15 cellular contexts compared by ENCODE assay signal in genomic region chr6:170083236-170084051, GRCh38.
DNase-seq lines count a peak whose midpoint lies in the region; ATAC-seq and TF ChIP-seq lines count a peak whose summit lies in the region.
"Had no signal": no experiment of that assay in that cellular context is flagged by ENCODE, and none has a peak within 500 bp of the region (broad histone marks: within the 10 kb centered on the region; RNA-seq: fewer than 3 reads in every experiment).

No MANE protein-coding gene starts in this region.

- no peak overlapping the region for H3K4me3 ChIP-seq in effector memory CD4-positive, alpha-beta T cell (ENCODE audit: insufficient read depth, low read depth, low read length, poor library complexity, severe bottlenecking)

- no peaks in the 10 kb centered on the region for H3K27me3 ChIP-seq in effector memory CD4-positive, alpha-beta T cell (replicated peaks; ENCODE audit: control insufficient read depth, insufficient read depth, low read length, poor library complexity, severe bottlenecking)

- H3K4me3 Mint-ChIP-seq in glutamatergic neuron (ENCODE audit: unreplicated experiment) = no peak overlapping the region
- H3K4me3 Mint-ChIP-seq in T-helper 2 cell treated with Interferon-gamma antibody and Interleukin-4, amounts not matched to agents 5 μg/mL and 100 μg/mL, for 36 hours = no peak overlapping the region
- H3K4me3 Mint-ChIP-seq: central memory CD8-positive, alpha-beta T cell; stimulated activated memory B cell treated with anti-CD40 and anti-IgM and Interleukin-4, amounts not matched to agents 10 μg/mL and 1 μg/mL and 100 μg/mL, for 72 hours had no signal

- peak overlapping the region; percentile 48 for H3K27ac Mint-ChIP-seq in glutamatergic neuron (ENCODE audit: unreplicated experiment)
- H3K27ac Mint-ChIP-seq in T-helper 2 cell treated with Interferon-gamma antibody and Interleukin-4, amounts not matched to agents 5 μg/mL and 100 μg/mL, for 36 hours = no peak overlapping the region
- H3K27ac Mint-ChIP-seq: stimulated activated memory B cell treated with anti-CD40 and anti-IgM and Interleukin-4, amounts not matched to agents 10 μg/mL and 1 μg/mL and 100 μg/mL, for 72 hours had no signal

- H3K27me3 Mint-ChIP-seq in glutamatergic neuron (ENCODE audit: unreplicated experiment) = peaks cover 19% of the 10 kb centered on the region
- peaks cover 5% of the 10 kb centered on the region for H3K27me3 Mint-ChIP-seq in T-helper 2 cell treated with Interferon-gamma antibody and Interleukin-4, amounts not matched to agents 5 μg/mL and 100 μg/mL, for 36 hours (ENCODE audit: low read depth)
- H3K27me3 Mint-ChIP-seq: central memory CD8-positive, alpha-beta T cell had no signal

- no peaks in the 10 kb centered on the region for H3K36me3 ChIP-seq in effector memory CD4-positive, alpha-beta T cell (ENCODE audit: control insufficient read depth, insufficient read depth, low read length)

- DNase-seq in NCI-H345 (lab: John Stamatoyannopoulos, UW) = peak; percentile 21
- DNase-seq in NCI-H345 treated with DMSO at 0.1 percent for 48 hours (lab: John Stamatoyannopoulos, UW; ENCODE audit: unreplicated experiment) = no peak
- DNase-seq in NCI-H1694 (lab: John Stamatoyannopoulos, UW) = peak; percentile 30
- no peak for DNase-seq in glutamatergic neuron
- peak; percentile 69 for DNase-seq in posterior vena cava (ENCODE audit: low spot score)
- DNase-seq in T-helper 2 cell treated with Interferon-gamma antibody and Interleukin-4, amounts not matched to agents 5 μg/mL and 100 μg/mL, for 36 hours (ENCODE audit: low spot score) = no peak
- DNase-seq in effector memory CD4-positive, alpha-beta T cell = no peak
- DNase-seq: activated T-cell treated with anti-CD3 and anti-CD28 coated beads, Interleukin-2, amount 50 U/mL, for 1 hour; DMS153; left colon; NCI-H1048 had no signal

- intact Hi-C loops in posterior vena cava (cut with DNase I) = no loop called here

- TF ChIP-seq CTCF in glutamatergic neuron (IDR thresholded peaks at IDR 0.05; ENCODE audit: partially characterized antibody, unreplicated experiment) = no peak

- H3K36me3 Mint-ChIP-seq in glutamatergic neuron (ENCODE audit: unreplicated experiment) = peaks cover 6% of the 10 kb centered on the region
- peaks cover 2% of the 10 kb centered on the region for H3K36me3 Mint-ChIP-seq in T-helper 2 cell treated with Interferon-gamma antibody and Interleukin-4, amounts not matched to agents 5 μg/mL and 100 μg/mL, for 36 hours (ENCODE audit: low read depth)
- H3K36me3 Mint-ChIP-seq: stimulated activated memory B cell treated with anti-CD40 and anti-IgM and Interleukin-4, amounts not matched to agents 10 μg/mL and 1 μg/mL and 100 μg/mL, for 72 hours had no signal

- H3K9me3 ChIP-seq in effector memory CD4-positive, alpha-beta T cell (ENCODE audit: control insufficient read depth, low read length) = no peaks in the 10 kb centered on the region

- no peak overlapping the region for H3K27ac ChIP-seq in effector memory CD4-positive, alpha-beta T cell (ENCODE audit: insufficient read depth, low read length, poor library complexity, severe bottlenecking)
- H3K27ac ChIP-seq: 22Rv1 had no signal

- peaks cover 34% of the 10 kb centered on the region for H3K4me1 Mint-ChIP-seq in glutamatergic neuron (ENCODE audit: low read depth, unreplicated experiment)
- H3K4me1 Mint-ChIP-seq in T-helper 2 cell treated with Interferon-gamma antibody and Interleukin-4, amounts not matched to agents 5 μg/mL and 100 μg/mL, for 36 hours (ENCODE audit: low read depth) = peaks cover 23% of the 10 kb centered on the region

- H3K4me1 ChIP-seq in effector memory CD4-positive, alpha-beta T cell (ENCODE audit: control insufficient read depth, insufficient read depth, low read length, poor library complexity, severe bottlenecking) = peaks cover 5% of the 10 kb centered on the region

- ATAC-seq in HG02763 (IDR thresholded peaks at IDR 0.05; ENCODE audit: unreplicated experiment) = no peak
- ATAC-seq: left colon had no signal

- peaks cover 24% of the 10 kb centered on the region for H3K9me3 Mint-ChIP-seq in glutamatergic neuron (ENCODE audit: unreplicated experiment)
- peaks cover 3% of the 10 kb centered on the region for H3K9me3 Mint-ChIP-seq in T-helper 2 cell treated with Interferon-gamma antibody and Interleukin-4, amounts not matched to agents 5 μg/mL and 100 μg/mL, for 36 hours
- H3K9me3 Mint-ChIP-seq: central memory CD8-positive, alpha-beta T cell had no signal

Comparison
In these comparisons a context has a peak if more than half of its experiments do, and no peak if none do; other contexts are left out.
1. DNase-seq: peak in NCI-H345 (single experiment), NCI-H1694 (single experiment) and posterior vena cava (single experiment); none in NCI-H345 treated with DMSO at 0.1 percent for 48 hours (single experiment), glutamatergic neuron (single experiment), T-helper 2 cell treated with Interferon-gamma antibody and Interleukin-4, amounts not matched to agents 5 μg/mL and 100 μg/mL, for 36 hours (single experiment) and effector memory CD4-positive, alpha-beta T cell (0 of 3).